Comparison of ENCODE assay signal across 9 cellular contexts in genomic region chr9:88722753-88723152, GRCh38.
DNase-seq lines count a peak whose midpoint lies in the region; ATAC-seq and TF ChIP-seq lines count a peak whose summit lies in the region.
"Had no signal": no experiment of that assay in that cellular context is flagged by ENCODE, and none has a peak within 500 bp of the region (broad histone marks: within the 10 kb centered on the region; RNA-seq: fewer than 3 reads in every experiment).

No MANE protein-coding gene starts in this region.

- H3K27me3 ChIP-seq in BE2C (no peaks in the 10 kb centered on the region), colonic mucosa (no peaks in the 10 kb centered on the region)

- H3K4me1 ChIP-seq in BE2C (no peaks in the 10 kb centered on the region; the same call in 1 of the 2 replicates), colonic mucosa (no peaks in the 10 kb centered on the region)

- DNase-seq in BE2C, result no peak
- DNase-seq in Kasumi-1 (lab: John Stamatoyannopoulos, UW), result peak; percentile 32 to 58
- peak; percentile 36 for DNase-seq in amniotic epithelial cell (ENCODE audit: low read depth)
- DNase-seq in iPS DF 4.7 (ENCODE audit: extremely low read depth, low spot score), result peak; percentile 9
- DNase-seq in colonic mucosa, result no peak
- no peak for DNase-seq in stimulated activated CD4-positive, alpha-beta T cell treated with anti-CD3 and anti-CD28 coated beads, Interleukin-4, amount 100 ng/mL, for 1 hour
- DNase-seq: DMS79 treated with DMSO at 0.1 percent for 48 hours had no signal

- H3K36me3 ChIP-seq in BE2C (no peaks in the 10 kb centered on the region), colonic mucosa (no peaks in the 10 kb centered on the region)

- ATAC-seq in GM18520 (IDR thresholded peaks at IDR 0.05; ENCODE audit: unreplicated experiment) (no peak), GM18909 (IDR thresholded peaks at IDR 0.05; ENCODE audit: poor library complexity, unreplicated experiment) (no peak)

- H3K9me3 ChIP-seq in BE2C, result no peaks in the 10 kb centered on the region
- H3K9me3 ChIP-seq in colonic mucosa, result no peaks in the 10 kb centered on the region

- TF ChIP-seq CTCF in BE2C (IDR thresholded peaks at IDR 0.05; ENCODE audit: low read depth, low read length) (peak; percentile 47), colonic mucosa (IDR thresholded peaks at IDR 0.05) (no peak)

- H3K9ac ChIP-seq in colonic mucosa (ENCODE audit: low read depth in 2 of 2, low read length in 2 of 2), result no peak overlapping the region

- no peak overlapping the region for H3K27ac ChIP-seq in colonic mucosa

- H3K4me3 ChIP-seq in BE2C (ENCODE audit: low read depth, low read length) (no peak overlapping the region), colonic mucosa (no peak overlapping the region)

- intact Hi-C loops in colonic mucosa (cut with DNase I), result no loop called here

Comparison
In these comparisons a context has a peak if more than half of its experiments do, and no peak if none do; other contexts are left out.
1. DNase-seq: peak in Kasumi-1 (2 of 2), amniotic epithelial cell (single experiment) and iPS DF 4.7 (single experiment); none in BE2C (single experiment), colonic mucosa (single experiment) and stimulated activated CD4-positive, alpha-beta T cell treated with anti-CD3 and anti-CD28 coated beads, Interleukin-4, amount 100 ng/mL, for 1 hour (single experiment).